In genomic region chr11:60851327-60852059, GRCh38 we compare ENCODE assay signal across 21 cellular contexts. TPM values are rescaled to one million over a fixed set of nuclear protein-coding genes. Genes with fewer than 3 reads are reported as not detected.
"Had no signal": no experiment of that assay in that cellular context is flagged by ENCODE, and none has a peak within 500 bp of the region (broad histone marks: within the 10 kb centered on the region; RNA-seq: fewer than 3 reads in every experiment).

No MANE protein-coding gene starts in this region.

- H3K4me3 ChIP-seq: skin epidermis, upper lobe of left lung had no signal

- DNase-seq: activated CD4-positive, alpha-beta T cell treated with anti-CD3 and anti-CD28 coated beads, Interleukin-2, amount 10 ng/mL, durations not matched to agents 7 days and 5 days; activated CD8-positive, alpha-beta T cell treated with anti-CD3 and anti-CD28 coated beads, Interleukin-2, amount 10 ng/mL, durations not matched to agents 7 days and 5 days; activated effector memory CD4-positive, alpha-beta T cell treated with Interleukin-2 at 50 U/mL for 16 hours; activated naive CD4-positive, alpha-beta T cell treated with anti-CD3 and anti-CD28 coated beads, Interleukin-2, amount 50 U/mL, for 16 hours; activated T-cell treated with anti-CD3 and anti-CD28 coated beads, Interleukin-2, amount 50 U/mL, for 48 hours; cortex of kidney; effector CD4-positive, alpha-beta T cell; head of caudate nucleus; left ventricle myocardium superior; mesendoderm; nucleus accumbens; stimulated activated CD4-positive, alpha-beta T cell treated with anti-CD3 and anti-CD28 coated beads, Interleukin-15, amount 100 ng/mL, for 24 hours; stimulated activated CD4-positive, alpha-beta T cell treated with anti-CD3 and anti-CD28 coated beads, Interleukin-2, amount 100 ng/mL, for 48 hours; testis; upper lobe of left lung had no signal

- H3K9me3 ChIP-seq: testis, upper lobe of left lung had no signal

- H3K27ac ChIP-seq: skin epidermis, testis, upper lobe of left lung had no signal

- H3K4me1 ChIP-seq: testis, upper lobe of left lung had no signal

- H3K27me3 ChIP-seq: testis, upper lobe of left lung had no signal

RNA-seq across cellular contexts. Expression of gene ZP1, which starts 15.8 kb away (rescaled TPM):
- total RNA-seq: activated CD4-positive, alpha-beta T cell treated with anti-CD3 and anti-CD28 coated beads, Interleukin-2, amount 10 ng/mL, durations not matched to agents 7 days and 5 days; aorta; frontal cortex; left ventricle myocardium superior; natural killer cell treated with Interleukin-12 subunit alpha and Interleukin-12 subunit beta and Interleukin-15 and Interleukin-18, amount 100 ng/mL, for 72 hours; progenitor cell of endocrine pancreas; right cardiac atrium; upper lobe of left lung had no signal
- polyA plus RNA-seq: aorta had no signal
